16 cellular contexts compared by ENCODE assay signal in the genomic region with DNA sequence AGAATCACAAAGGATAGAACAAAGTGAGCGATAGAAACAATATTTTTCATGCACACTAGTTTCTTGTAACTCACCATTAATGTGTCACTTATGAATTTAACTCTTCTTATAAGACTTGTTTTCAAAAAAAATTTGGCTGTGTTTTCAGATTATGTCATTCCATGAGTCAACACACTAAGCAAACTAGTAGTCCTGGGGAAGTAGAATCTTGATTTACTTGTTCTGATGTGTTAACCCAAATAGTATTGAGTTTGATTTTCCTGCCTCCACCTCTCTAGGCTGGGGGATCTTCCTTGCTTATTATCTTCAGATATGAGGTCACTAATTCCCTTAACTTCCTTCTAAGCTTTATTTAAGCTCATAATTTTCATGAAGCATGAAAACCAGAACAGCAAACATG.
DNase-seq lines count a peak whose midpoint lies in the region; ATAC-seq and TF ChIP-seq lines count a peak whose summit lies in the region.
"Had no signal": no experiment of that assay in that cellular context is flagged by ENCODE, and none has a peak within 500 bp of the region (broad histone marks: within the 10 kb centered on the region; RNA-seq: fewer than 3 reads in every experiment).

No MANE protein-coding gene starts in this region.

- no peak for TF ChIP-seq EP300 in upper lobe of left lung (IDR thresholded peaks at IDR 0.05)

- H3K27me3 ChIP-seq in PC-3 (ENCODE audit: low read length) (peaks cover 24% of the 10 kb centered on the region), left lung (no peaks in the 10 kb centered on the region), upper lobe of left lung (no peaks in the 10 kb centered on the region), heart left ventricle (no peaks in the 10 kb centered on the region)
- H3K27me3 ChIP-seq: BLaER1 treated with 17β-estradiol and CSF1 and Interleukin-3, amounts not matched to agents 10 nM and 100 nM had no signal

- H3K36me3 ChIP-seq in PC-3 (ENCODE audit: low read depth, low read length) (no peaks in the 10 kb centered on the region), left lung (no peaks in the 10 kb centered on the region), upper lobe of left lung (no peaks in the 10 kb centered on the region), heart left ventricle (no peaks in the 10 kb centered on the region)
- H3K36me3 ChIP-seq: BLaER1 treated with 17β-estradiol and CSF1 and Interleukin-3, amounts not matched to agents 10 nM and 100 nM had no signal

- H3K79me2 ChIP-seq in PC-3 (ENCODE audit: low read length) = no peaks in the 10 kb centered on the region

- no peak overlapping the region for H3K4me2 ChIP-seq in PC-3 (ENCODE audit: low read length)
- H3K4me2 ChIP-seq: BLaER1 treated with 17β-estradiol and CSF1 and Interleukin-3, amounts not matched to agents 10 nM and 100 nM had no signal

- H3K27ac ChIP-seq in C4-2B (peak overlapping the region; percentile 8; the same call in 1 of the 2 replicates), PC-3 (ENCODE audit: low read length) (no peak overlapping the region), epithelial cell of prostate (no peak overlapping the region), left lung (no peak overlapping the region), upper lobe of left lung (no peak overlapping the region), heart left ventricle (no peak overlapping the region)
- H3K27ac ChIP-seq: BLaER1 treated with 17β-estradiol and CSF1 and Interleukin-3, amounts not matched to agents 10 nM and 100 nM had no signal

- no peaks in the 10 kb centered on the region for H3K9me3 ChIP-seq in PC-3 (ENCODE audit: low read length)
- no peaks in the 10 kb centered on the region for H3K9me3 ChIP-seq in left lung
- H3K9me3 ChIP-seq in upper lobe of left lung = no peaks in the 10 kb centered on the region
- H3K9me3 ChIP-seq in heart left ventricle = no peaks in the 10 kb centered on the region

- H3K4me3 Mint-ChIP-seq in activated naive CD4-positive, alpha-beta T cell treated with anti-CD3 and anti-CD28 coated beads, Interleukin-2, amount 10 ng/mL, durations not matched to agents 7 days and 5 days = no peak overlapping the region
- H3K4me3 Mint-ChIP-seq: CD4-positive, alpha-beta memory T cell; H9; IgD-negative memory B cell had no signal

- H2AFZ ChIP-seq in PC-3 (ENCODE audit: low read length) = no peak overlapping the region

- intact Hi-C loops in PC-3 (cut with micrococcal nuclease) (no loop called here), left lung (cut with DNase I) (no loop called here), heart left ventricle (cut with DNase I) (no loop called here)

- H3K4me3 ChIP-seq in PC-3 (ENCODE audit: low read length) (no peak overlapping the region), left lung (no peak overlapping the region), upper lobe of left lung (no peak overlapping the region), heart left ventricle (no peak overlapping the region)
- H3K4me3 ChIP-seq: BLaER1 treated with 17β-estradiol and CSF1 and Interleukin-3, amounts not matched to agents 10 nM and 100 nM; GM12878 had no signal

- BruUV-seq in PC-3 (replicated peaks; lab: Mats Ljungman, UMichigan) = no TSS peak

- POLR2A ChIA-PET in PC-3 (lab: Charles Lee; ENCODE audit: unreplicated experiment) = interaction anchor here (0.7 kb wide), 1 partner anchor 308 kb away, joined by 3 read pairs; no protein-coding TSS in a partner anchor

- no peak overlapping the region for H3K9ac ChIP-seq in PC-3 (ENCODE audit: low read length)
- H3K9ac ChIP-seq: BLaER1 treated with 17β-estradiol and CSF1 and Interleukin-3, amounts not matched to agents 10 nM and 100 nM had no signal

- peaks cover 4% of the 10 kb centered on the region for H3K27me3 Mint-ChIP-seq in activated naive CD4-positive, alpha-beta T cell treated with anti-CD3 and anti-CD28 coated beads, Interleukin-2, amount 10 ng/mL, durations not matched to agents 7 days and 5 days
- H3K27me3 Mint-ChIP-seq: IgD-negative memory B cell had no signal

- CTCF ChIA-PET in PC-3 (lab: Charles Lee) = interaction anchor here (0.5 kb wide), 1 partner anchor 659 kb away, joined by 3 read pairs; no protein-coding TSS in a partner anchor
- CTCF ChIA-PET in activated naive CD4-positive, alpha-beta T cell treated with anti-CD3 and anti-CD28 coated beads, Interleukin-2, amount 10 ng/mL, durations not matched to agents 7 days and 5 days (lab: Charles Lee) = no interaction called here

- H3K9me3 Mint-ChIP-seq in activated naive CD4-positive, alpha-beta T cell treated with anti-CD3 and anti-CD28 coated beads, Interleukin-2, amount 10 ng/mL, durations not matched to agents 7 days and 5 days = no peaks in the 10 kb centered on the region
- H3K9me3 Mint-ChIP-seq: H9 had no signal

- TF ChIP-seq POLR2A in upper lobe of left lung (IDR thresholded peaks at IDR 0.05) (no peak), heart left ventricle (IDR thresholded peaks at IDR 0.05) (no peak)

- DNase-seq in PC-3 = peak; percentile 58
- DNase-seq in epithelial cell of prostate (ENCODE audit: low read depth, low spot score) = peak; percentile 12
- no peak for DNase-seq in left lung
- no peak for DNase-seq in NCI-H2171 treated with DMSO at 0.1 percent for 48 hours (lab: John Stamatoyannopoulos, UW)
- no peak for DNase-seq in activated naive CD4-positive, alpha-beta T cell treated with anti-CD3 and anti-CD28 coated beads, Interleukin-2, amount 10 ng/mL, durations not matched to agents 7 days and 5 days
- DNase-seq in upper lobe of left lung = no peak
- DNase-seq in heart left ventricle = no peak
- DNase-seq: ACHN; CD4-positive, alpha-beta memory T cell; DMS79; GOT3; H9 had no signal

- ATAC-seq in PC-3 (no peak), left lung (peak; percentile 24), upper lobe of left lung (ENCODE audit: low FRiP score in 2 of 2) (no peak), heart left ventricle (no peak)
- ATAC-seq: GM12878 had no signal

- no peaks in the 10 kb centered on the region for H3K9me2 ChIP-seq in PC-3 (replicated peaks; ENCODE audit: low read length)

- TF ChIP-seq CTCF in C4-2B (conservative IDR thresholded peaks at IDR 0.05) (no peak), PC-3 (conservative IDR thresholded peaks at IDR 0.05; ENCODE audit: low read depth, low read length) (no peak), left lung (IDR thresholded peaks at IDR 0.05) (no peak), upper lobe of left lung (IDR thresholded peaks at IDR 0.05) (no peak), heart left ventricle (IDR thresholded peaks at IDR 0.05) (no peak)

- H3K36me3 Mint-ChIP-seq in activated naive CD4-positive, alpha-beta T cell treated with anti-CD3 and anti-CD28 coated beads, Interleukin-2, amount 10 ng/mL, durations not matched to agents 7 days and 5 days = no peaks in the 10 kb centered on the region
- H3K36me3 Mint-ChIP-seq: CD4-positive, alpha-beta memory T cell; IgD-negative memory B cell had no signal

- H4K20me1 ChIP-seq in PC-3 (ENCODE audit: low read length) = no peaks in the 10 kb centered on the region
- H4K20me1 ChIP-seq: BLaER1 treated with 17β-estradiol and CSF1 and Interleukin-3, amounts not matched to agents 10 nM and 100 nM had no signal

- no peaks in the 10 kb centered on the region for H3F3A ChIP-seq in PC-3 (ENCODE audit: low read length, unreplicated experiment)

- H3K4me1 ChIP-seq in PC-3 (ENCODE audit: insufficient read depth, low read length) (no peaks in the 10 kb centered on the region), left lung (no peaks in the 10 kb centered on the region), upper lobe of left lung (no peaks in the 10 kb centered on the region), heart left ventricle (no peaks in the 10 kb centered on the region)

- H3K4me1 Mint-ChIP-seq in activated naive CD4-positive, alpha-beta T cell treated with anti-CD3 and anti-CD28 coated beads, Interleukin-2, amount 10 ng/mL, durations not matched to agents 7 days and 5 days = no peaks in the 10 kb centered on the region
- H3K4me1 Mint-ChIP-seq: CD4-positive, alpha-beta memory T cell had no signal

- WGBS in upper lobe of left lung, 2 donors = 72 to 74% methylated on average over 1 of the region's 1 CpG
- 82 to 91% (median 87%) methylated on average over 1 of the region's 1 CpG for WGBS in heart left ventricle, 4 donors

- H3K27ac Mint-ChIP-seq in activated naive CD4-positive, alpha-beta T cell treated with anti-CD3 and anti-CD28 coated beads, Interleukin-2, amount 10 ng/mL, durations not matched to agents 7 days and 5 days = no peak overlapping the region
- H3K27ac Mint-ChIP-seq: CD4-positive, alpha-beta memory T cell; H9; IgD-negative memory B cell had no signal

Comparison
In these comparisons a context has a peak if more than half of its experiments do, and no peak if none do; other contexts are left out.
1. DNase-seq: peak in PC-3 (single experiment) and epithelial cell of prostate (single experiment); none in left lung (0 of 2), NCI-H2171 treated with DMSO at 0.1 percent for 48 hours (single experiment), activated naive CD4-positive, alpha-beta T cell treated with anti-CD3 and anti-CD28 coated beads, Interleukin-2, amount 10 ng/mL, durations not matched to agents 7 days and 5 days (single experiment), upper lobe of left lung (0 of 2) and heart left ventricle (0 of 5).